ENCODE assay signal across 9 cellular contexts in the genomic region with DNA sequence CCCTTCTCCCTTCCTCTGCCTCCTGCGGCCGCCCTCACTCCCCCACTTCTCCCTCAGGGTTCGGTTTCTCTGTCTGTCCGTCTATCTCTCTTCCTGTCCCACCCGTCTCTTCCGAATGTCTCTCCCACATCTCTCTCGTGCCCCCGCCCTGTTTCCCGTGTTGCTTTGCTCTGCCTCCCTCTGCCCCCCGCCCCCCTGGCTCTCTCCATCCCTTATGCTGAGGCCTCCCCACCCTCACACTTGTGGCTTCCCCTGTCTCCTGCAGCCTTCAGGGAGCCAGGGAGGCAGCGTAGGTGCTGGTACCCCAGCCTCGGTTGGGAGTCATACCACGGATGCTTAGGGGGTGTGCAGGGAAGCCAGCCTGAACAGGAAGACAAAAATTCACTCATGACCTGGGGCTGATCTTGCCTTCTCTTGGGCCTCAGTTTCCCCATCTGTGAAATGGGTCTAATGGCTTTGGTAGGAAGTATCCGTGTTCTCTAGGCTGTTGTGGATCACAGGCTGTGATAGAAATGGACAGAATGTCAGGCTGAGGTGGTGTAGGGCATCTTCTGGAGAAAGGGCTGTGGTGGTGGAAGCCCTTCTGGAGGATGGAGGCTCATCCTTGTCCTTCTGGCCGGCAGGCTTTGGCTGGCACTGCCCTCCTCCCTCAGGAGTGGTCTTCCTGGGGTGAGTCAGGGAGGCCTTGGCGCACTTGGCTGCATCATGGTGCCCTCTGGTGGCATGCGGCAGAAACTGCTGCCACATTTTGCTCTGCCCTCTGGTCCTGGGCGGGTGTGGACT. TPM values are rescaled to one million over a fixed set of nuclear protein-coding genes. Genes with fewer than 3 reads are reported as not detected.
DNase-seq lines count a peak whose midpoint lies in the region; ATAC-seq, FAIRE-seq and TF ChIP-seq lines count a peak whose summit lies in the region.
"Had no signal": no experiment of that assay in that cellular context is flagged by ENCODE, and none has a peak within 500 bp of the region (broad histone marks: within the 10 kb centered on the region; RNA-seq: fewer than 3 reads in every experiment).

No MANE protein-coding gene starts in this region.

- H3K9me3 Mint-ChIP-seq in activated CD4-positive, alpha-beta T cell treated with anti-CD3 and anti-CD28 coated beads for 36 hours (ENCODE audit: low read depth) = no peaks in the 10 kb centered on the region
- H3K9me3 Mint-ChIP-seq: stimulated activated naive CD8-positive, alpha-beta T cell treated with anti-CD3 and anti-CD28 coated beads, Interleukin-15, Interleukin-2, amounts not matched to agents 100 ng/mL and 50 ng/mL, for 24 hours had no signal

- no peak overlapping the region for H3K4me3 ChIP-seq in AG04449 (ENCODE audit: low read depth, low read length)
- H3K4me3 ChIP-seq in colonic mucosa = no peak overlapping the region
- H3K4me3 ChIP-seq in right lobe of liver = no peak overlapping the region

- no peak for DNase-seq in AG04449 (ENCODE audit: low read depth, low spot score)
- peak; percentile 90 for DNase-seq in GM19239 (ENCODE audit: insufficient read length, low spot score)
- peak; percentile 68 for DNase-seq in NCI-H2227 treated with DMSO at 0.1 percent for 48 hours (lab: John Stamatoyannopoulos, UW)
- peak; percentile 78 for DNase-seq in activated CD4-positive, alpha-beta T cell treated with anti-CD3 and anti-CD28 coated beads for 36 hours
- peak; percentile 64 for DNase-seq in colonic mucosa
- peak; percentile 66 to 75 (median 66) for DNase-seq in right lobe of liver
- DNase-seq in stimulated activated CD4-positive, alpha-beta T cell treated with anti-CD3 and anti-CD28 coated beads, TNF-alpha, amount 100 ng/mL, for 48 hours (ENCODE audit: low read depth in 3 of 3) = peak in 2 of 3 donors; percentile 27 to 44

- no peak overlapping the region for H3K27ac Mint-ChIP-seq in activated CD4-positive, alpha-beta T cell treated with anti-CD3 and anti-CD28 coated beads for 36 hours
- H3K27ac Mint-ChIP-seq: stimulated activated naive CD8-positive, alpha-beta T cell treated with anti-CD3 and anti-CD28 coated beads, Interleukin-15, Interleukin-2, amounts not matched to agents 100 ng/mL and 50 ng/mL, for 24 hours had no signal

- H3K27me3 Mint-ChIP-seq in activated CD4-positive, alpha-beta T cell treated with anti-CD3 and anti-CD28 coated beads for 36 hours = peaks cover 7% of the 10 kb centered on the region

- TF ChIP-seq CTCF in AG04449 (IDR thresholded peaks at IDR 0.05; ENCODE audit: insufficient read depth, low read length, missing control alignments) (peak; percentile 94), colonic mucosa (IDR thresholded peaks at IDR 0.05) (peak; percentile 93), right lobe of liver (IDR thresholded peaks at IDR 0.05) (peak; percentile 82 to 90 (median 84))

- CTCF ChIA-PET in AG04449 (lab: Yijun Ruan, JAX) = interaction anchor here (0.5 to 16.2 kb wide), 55 partner anchors 8 to 264 kb away, joined by 3 to 365 read pairs (median 6); a partner anchor contains a TSS
- CTCF ChIA-PET in activated CD4-positive, alpha-beta T cell treated with anti-CD3 and anti-CD28 coated beads for 36 hours (lab: Charles Lee) = interaction anchor here (0.6 to 2.6 kb wide), 11 partner anchors 10 to 649 kb away, joined by 3 to 16 read pairs (median 5); no protein-coding TSS in a partner anchor

- no peak for TF ChIP-seq POLR2A in right lobe of liver (IDR thresholded peaks at IDR 0.05)

- no peak overlapping the region for H3K9ac ChIP-seq in colonic mucosa (ENCODE audit: low read depth in 2 of 2, low read length in 2 of 2)

- peak; percentile 56 for FAIRE-seq in GM19239 (lab: Jason Lieb, UNC)

- H3K27ac ChIP-seq in colonic mucosa (no peak overlapping the region), right lobe of liver (no peak overlapping the region)

- no peaks in the 10 kb centered on the region for H3K36me3 ChIP-seq in colonic mucosa
- no peaks in the 10 kb centered on the region for H3K36me3 ChIP-seq in right lobe of liver

- H3K27me3 ChIP-seq in colonic mucosa (no peaks in the 10 kb centered on the region), right lobe of liver (no peaks in the 10 kb centered on the region)

- intact Hi-C loops in activated CD4-positive, alpha-beta T cell treated with anti-CD3 and anti-CD28 coated beads for 36 hours (cut with DNase I, micrococcal nuclease) = loop anchor here (1.0 to 2.0 kb wide), 5 partner anchors 93 to 148 kb away; no protein-coding TSS in a partner anchor
- intact Hi-C loops in colonic mucosa (cut with DNase I) = loop anchor here (2.0 to 5.0 kb wide), 3 partner anchors 94 to 148 kb away; no protein-coding TSS in a partner anchor
- intact Hi-C loops in right lobe of liver (cut with DNase I) = loop anchor here in 1 of 2 donors (5.0 kb wide), 1 partner anchor 144 kb away; no protein-coding TSS in a partner anchor

- no peak overlapping the region for H3K4me3 Mint-ChIP-seq in activated CD4-positive, alpha-beta T cell treated with anti-CD3 and anti-CD28 coated beads for 36 hours
- H3K4me3 Mint-ChIP-seq: stimulated activated naive CD8-positive, alpha-beta T cell treated with anti-CD3 and anti-CD28 coated beads, Interleukin-15, Interleukin-2, amounts not matched to agents 100 ng/mL and 50 ng/mL, for 24 hours had no signal

- POLR2A ChIA-PET in AG04449 (lab: Yijun Ruan, JAX) = no interaction called here
- POLR2A ChIA-PET in activated CD4-positive, alpha-beta T cell treated with anti-CD3 and anti-CD28 coated beads for 36 hours (lab: Charles Lee) = no interaction called here

- H3K4me1 Mint-ChIP-seq in activated CD4-positive, alpha-beta T cell treated with anti-CD3 and anti-CD28 coated beads for 36 hours = no peaks in the 10 kb centered on the region

- H3K36me3 Mint-ChIP-seq in activated CD4-positive, alpha-beta T cell treated with anti-CD3 and anti-CD28 coated beads for 36 hours (ENCODE audit: low read depth) = no peaks in the 10 kb centered on the region

- ATAC-seq in activated CD4-positive, alpha-beta T cell treated with anti-CD3 and anti-CD28 coated beads for 36 hours = peak; percentile 74
- ATAC-seq in right lobe of liver (peak; percentile 79 to 90 (median 86)), GM21360 (IDR thresholded peaks at IDR 0.05; ENCODE audit: unreplicated experiment) (no peak)

- H3K4me1 ChIP-seq in colonic mucosa (peaks cover 4% of the 10 kb centered on the region), right lobe of liver (no peaks in the 10 kb centered on the region)

- 55% methylated on average over 14 of the region's 18 CpGs for WGBS in right lobe of liver (ENCODE audit: insufficient coverage, low coverage, low lambda C conversion rate, missing lambda C conversion rate)

- H3K9me3 ChIP-seq in colonic mucosa (no peaks in the 10 kb centered on the region), right lobe of liver (no peaks in the 10 kb centered on the region)

RNA-seq across cellular contexts. Expression of a gene that starts 55.5 kb away (rescaled TPM):
- under 1 TPM in 1 of 2 experiments, not detected in 1; 0.09 TPM for total RNA-seq in activated CD4-positive, alpha-beta T cell treated with anti-CD3 and anti-CD28 coated beads for 36 hours
- total RNA-seq in colonic mucosa (under 1 TPM; 0.56 to 0.59 TPM), right lobe of liver (under 1 TPM in 3 of 6 experiments, not detected in 3; 0.12 to 0.55 (median 0.54) TPM)
